In the genomic region with DNA sequence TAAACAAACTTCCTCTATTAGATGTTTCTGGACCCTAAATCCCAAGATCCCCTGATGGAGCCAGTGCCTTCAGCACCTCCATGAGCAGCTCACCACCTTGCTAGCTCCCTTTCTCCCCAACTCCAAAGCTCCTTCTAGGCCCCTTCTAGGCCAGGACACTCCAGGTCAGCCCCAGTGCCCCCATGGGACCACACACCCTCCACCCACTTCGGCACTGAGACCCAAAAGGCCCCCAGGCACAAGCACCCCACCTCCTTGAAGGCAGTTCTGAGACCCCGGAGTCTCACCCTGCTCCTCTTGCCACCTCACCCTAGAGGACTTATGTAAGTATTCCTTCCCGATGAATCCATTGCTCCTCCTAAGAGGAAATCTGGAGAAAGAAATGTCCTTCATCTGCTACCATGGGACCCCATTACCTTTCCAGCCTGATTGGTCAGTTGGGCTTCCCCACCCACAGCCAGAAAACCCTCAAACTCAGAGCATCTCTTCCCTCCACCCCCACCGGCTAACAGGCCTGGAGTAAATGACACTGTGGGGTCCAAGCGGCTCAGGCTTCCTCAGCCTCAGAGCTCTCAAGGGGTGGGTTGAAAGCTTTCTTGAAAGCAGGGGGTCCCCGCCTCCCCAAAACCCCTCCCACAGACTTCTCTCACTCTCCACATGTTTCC, we compare ENCODE assay signal across 26 cellular contexts. TPM values are rescaled to one million over a fixed set of nuclear protein-coding genes. Genes with fewer than 3 reads are reported as not detected.
A peak's percentile ranks its signal among the peaks of the same experiment; 100 is the strongest.
DNase-seq lines count a peak whose midpoint lies in the region; ATAC-seq and TF ChIP-seq lines count a peak whose summit lies in the region.
"Had no signal": no experiment of that assay in that cellular context is flagged by ENCODE, and none has a peak within 500 bp of the region (broad histone marks: within the 10 kb centered on the region; RNA-seq: fewer than 3 reads in every experiment).

No MANE protein-coding gene starts in this region.

- no peak overlapping the region for H3K4me2 ChIP-seq in IMR-90 (ENCODE audit: low read depth, low read length)

- ATAC-seq in IMR-90 (ENCODE audit: low read depth) (no peak), thoracic aorta (ENCODE audit: insufficient number of reproducible peaks, low FRiP score, low read depth) (no peak), GM19351 (IDR thresholded peaks at IDR 0.05; ENCODE audit: unreplicated experiment) (no peak)
- ATAC-seq: activated CD8-positive, alpha-beta T cell treated with anti-CD3 and anti-CD28 coated beads, Interleukin-2, amount 10 ng/mL, durations not matched to agents 7 days and 5 days; CD8-positive, alpha-beta T cell had no signal

- H2BK5ac ChIP-seq in IMR-90 (ENCODE audit: low read depth, low read length, poor library complexity, severe bottlenecking): no peak overlapping the region

- H3K56ac ChIP-seq in IMR-90 (ENCODE audit: extremely low read depth, insufficient read depth, low read length): no peak overlapping the region

- intact Hi-C loops in IMR-90 (cut with micrococcal nuclease): no loop called here

- H3K9me3 Mint-ChIP-seq in chondrocyte (ENCODE audit: low read depth): no peaks in the 10 kb centered on the region
- H3K9me3 Mint-ChIP-seq in nephron progenitor cell: no peaks in the 10 kb centered on the region
- H3K9me3 Mint-ChIP-seq: activated naive CD4-positive, alpha-beta T cell treated with anti-CD3 and anti-CD28 coated beads for 36 hours; CD8-positive, alpha-beta T cell; central memory CD8-positive, alpha-beta T cell; HFFc6 had no signal

- H3K27ac Mint-ChIP-seq in chondrocyte (ENCODE audit: unreplicated experiment): peak overlapping the region; percentile 97
- H3K27ac Mint-ChIP-seq in nephron progenitor cell: peak overlapping the region; percentile 29
- H3K27ac Mint-ChIP-seq: activated CD8-positive, alpha-beta T cell treated with anti-CD3 and anti-CD28 coated beads, Interleukin-2, amount 10 ng/mL, durations not matched to agents 7 days and 5 days; activated naive CD4-positive, alpha-beta T cell treated with anti-CD3 and anti-CD28 coated beads for 36 hours; CD8-positive, alpha-beta T cell had no signal

- no peaks in the 10 kb centered on the region for H4K20me1 ChIP-seq in IMR-90 (ENCODE audit: insufficient read depth, low read length)

- H3K4me3 ChIP-seq in IMR-90 (ENCODE audit: insufficient read depth, low read depth, low read length) (no peak overlapping the region), thoracic aorta (no peak overlapping the region)

- H3K14ac ChIP-seq in IMR-90 (replicated peaks; ENCODE audit: low read depth, low read length): no peak overlapping the region

- no peaks in the 10 kb centered on the region for H3K27me3 ChIP-seq in IMR-90 (ENCODE audit: control insufficient read depth, insufficient read depth, low read length)
- H3K27me3 ChIP-seq in thoracic aorta (replicated peaks; ENCODE audit: insufficient read depth): no peaks in the 10 kb centered on the region

- dilution Hi-C loops in IMR-90 (cut with HindIII; ENCODE audit: low sequenced_read_pairs, unreplicated experiment): no loop called here

- peak overlapping the region; percentile 51; the same call in 1 of the 2 replicates for H2AK5ac ChIP-seq in IMR-90 (ENCODE audit: low read depth, low read length)

- H2AK9ac ChIP-seq in IMR-90 (replicated peaks; ENCODE audit: low read depth, low read length, poor library complexity): peak overlapping the region; percentile 71

- no peak overlapping the region for H2AFZ ChIP-seq in IMR-90 (replicated peaks; ENCODE audit: low read length, poor library complexity)

- peak overlapping the region; percentile 62; the same call in 1 of the 2 replicates for H2BK20ac ChIP-seq in IMR-90 (ENCODE audit: low read depth, low read length)

- H2BK15ac ChIP-seq in IMR-90 (ENCODE audit: low read depth, low read length): no peak overlapping the region

- no peak for DNase-seq in IMR-90
- no peak for DNase-seq in chondrocyte (ENCODE audit: low spot score)
- DNase-seq in nephron progenitor cell: no peak
- no peak for DNase-seq in thoracic aorta (ENCODE audit: low spot score)
- no peak for DNase-seq in DMS79 treated with DMSO at 0.1 percent for 48 hours (lab: John Stamatoyannopoulos, UW)
- DNase-seq in GM19240 (ENCODE audit: insufficient read length, low spot score): no peak
- DNase-seq: activated CD4-positive, CD25-positive, alpha-beta regulatory T cell; activated CD8-positive, alpha-beta T cell treated with anti-CD3 and anti-CD28 coated beads, Interleukin-2, amount 10 ng/mL, durations not matched to agents 7 days and 5 days; activated naive CD4-positive, alpha-beta T cell treated with anti-CD3 and anti-CD28 coated beads for 36 hours; activated T-cell treated with anti-CD3 and anti-CD28 coated beads, Interleukin-2, amount 50 U/mL, for 48 hours; anterior cingulate cortex; CD8-positive, alpha-beta T cell; DMS153; foreskin melanocyte; NCI-H1092; NCI-H1930; NCI-H2227 treated with DMSO at 0.1 percent for 48 hours; NCI-H774; retina; SHP77; substantia nigra; SW 1271 had no signal

- TF ChIP-seq POLR2A in IMR-90 (IDR thresholded peaks at IDR 0.05; ENCODE audit: low read depth, low read length): no peak

- no peak overlapping the region for H3K9ac ChIP-seq in IMR-90 (ENCODE audit: low read depth, low read length)

- H3K36me3 ChIP-seq in IMR-90 (ENCODE audit: control insufficient read depth, insufficient read depth, low read length) (no peaks in the 10 kb centered on the region), thoracic aorta (no peaks in the 10 kb centered on the region)

- H3K4me3 Mint-ChIP-seq in chondrocyte (ENCODE audit: unreplicated experiment) (no peak overlapping the region), nephron progenitor cell (no peak overlapping the region)
- H3K4me3 Mint-ChIP-seq: activated CD8-positive, alpha-beta T cell treated with anti-CD3 and anti-CD28 coated beads, Interleukin-2, amount 10 ng/mL, durations not matched to agents 7 days and 5 days; activated naive CD4-positive, alpha-beta T cell treated with anti-CD3 and anti-CD28 coated beads for 36 hours; CD8-positive, alpha-beta T cell; central memory CD8-positive, alpha-beta T cell; HFFc6 had no signal

- H3K36me3 Mint-ChIP-seq in chondrocyte (ENCODE audit: low read depth) (no peaks in the 10 kb centered on the region), nephron progenitor cell (ENCODE audit: low read depth) (no peaks in the 10 kb centered on the region)
- H3K36me3 Mint-ChIP-seq: CD8-positive, alpha-beta T cell had no signal

- H3K18ac ChIP-seq in IMR-90 (ENCODE audit: low read depth, low read length): no peak overlapping the region

- CTCF ChIA-PET in IMR-90 (lab: Yijun Ruan, JAX): no interaction called here

- BruUV-seq in IMR-90 (replicated peaks; lab: Mats Ljungman, UMichigan): no TSS peak

- peak overlapping the region; percentile 86 for H2BK120ac ChIP-seq in IMR-90 (ENCODE audit: low read depth, low read length)

- H3K9me1 ChIP-seq in IMR-90 (ENCODE audit: insufficient read depth, low read length): peaks cover 3% of the 10 kb centered on the region; the same call in 1 of the 2 replicates

- POLR2A ChIA-PET in IMR-90 (lab: Charles Lee; ENCODE audit: unreplicated experiment): no interaction called here

- H3K4me1 ChIP-seq in IMR-90 (ENCODE audit: control insufficient read depth, insufficient read depth, low read length): peaks cover 17% of the 10 kb centered on the region; the same call in 1 of the 2 replicates
- peaks cover 43 to 82% of the 10 kb centered on the region in 2 donors for H3K4me1 ChIP-seq in thoracic aorta (ENCODE audit: control insufficient read depth in 1 of 2, low read depth in 2 of 2)

- no peak overlapping the region for H4K8ac ChIP-seq in IMR-90 (ENCODE audit: low read depth in 2 of 2, low read length in 2 of 2)

- no peak overlapping the region for H4K5ac ChIP-seq in IMR-90 (ENCODE audit: low read depth, low read length)

- H3K27me3 Mint-ChIP-seq in chondrocyte (ENCODE audit: low read depth) (no peaks in the 10 kb centered on the region), nephron progenitor cell (ENCODE audit: low read depth, poor library complexity) (peaks cover 16% of the 10 kb centered on the region)

- peak overlapping the region; percentile 47; the same call in 1 of the 2 replicates for H3K4ac ChIP-seq in IMR-90 (ENCODE audit: low read depth, low read length)

- H4K91ac ChIP-seq in IMR-90 (ENCODE audit: insufficient read depth, low read depth, low read length): peak overlapping the region; percentile 26; the same call in 1 of the 2 replicates

- no peak for TF ChIP-seq CTCF in IMR-90 (conservative IDR thresholded peaks at IDR 0.05; ENCODE audit: low read depth, low read length)
- TF ChIP-seq CTCF in chondrocyte (IDR thresholded peaks at IDR 0.05): no peak
- TF ChIP-seq CTCF in nephron progenitor cell (IDR thresholded peaks at IDR 0.05): no peak
- TF ChIP-seq CTCF in thoracic aorta (IDR thresholded peaks at IDR 0.05): no peak

- in situ Hi-C loops in IMR-90 (cut with MboI; ENCODE audit: low sequenced_read_pairs): no loop called here

- H3K9me3 ChIP-seq in IMR-90 (ENCODE audit: control insufficient read depth, insufficient read depth, low read length) (no peaks in the 10 kb centered on the region), thoracic aorta (no peaks in the 10 kb centered on the region)

- H3K27ac ChIP-seq in IMR-90 (ENCODE audit: insufficient read depth, low read length): no peak overlapping the region
- peak overlapping the region; percentile 99 to 100 for H3K27ac ChIP-seq in thoracic aorta
- H3K27ac ChIP-seq: epithelial cell of prostate had no signal

- no peak overlapping the region for H3K23ac ChIP-seq in IMR-90 (ENCODE audit: low read depth, low read length)

- H3K4me1 Mint-ChIP-seq in chondrocyte (ENCODE audit: low read depth) (peaks cover 77% of the 10 kb centered on the region), nephron progenitor cell (peaks cover 34% of the 10 kb centered on the region)
- H3K4me1 Mint-ChIP-seq: central memory CD8-positive, alpha-beta T cell had no signal

- H3K79me1 ChIP-seq in IMR-90 (ENCODE audit: low read depth in 1 of 2, low read length in 2 of 2): no peaks in the 10 kb centered on the region

- TF ChIP-seq RAD21 in IMR-90 (IDR thresholded peaks at IDR 0.05; ENCODE audit: low read length): no peak

- WGBS in IMR-90 (ENCODE audit: extremely low coverage in 2 of 2, insufficient read length in 1 of 2), 2 experiments: no CpG with 5 or more reads among the region's 6 CpGs

TF ChIP-seq in IMR-90, 13 proteins besides CTCF, POLR2A, EP300 and RAD21:
- no peak for TF ChIP-seq CEBPB (IDR thresholded peaks at IDR 0.05; ENCODE audit: low read depth, low read length)
- TF ChIP-seq FOS (IDR thresholded peaks at IDR 0.05; ENCODE audit: low read depth, low read length): no peak
- TF ChIP-seq SMC3 (IDR thresholded peaks at IDR 0.05; ENCODE audit: low read depth, low read length): no peak

RNA-seq across cellular contexts. Expression of a gene that starts 9.8 kb away (rescaled TPM):
- total RNA-seq in IMR-90 (2012; rRNA removed) (39.4 and 46.6 TPM in 2 replicates), chondrocyte (71.6 to 188 TPM (median 187 TPM) in 3 replicates), thoracic aorta (100 to 1,000 TPM in 1 of 2 donors, 10 to 100 TPM in 1; 68.5 to 103 TPM)
- 33.6 and 36.0 TPM in 2 replicates for polyA plus RNA-seq in IMR-90 (2012; rRNA removed)
- 29.9 and 42.2 TPM in 2 replicates for polyA plus RNA-seq in IMR-90 (2012; cell fraction: cytosol; rRNA removed)
- 46.6 and 56.9 TPM in 2 replicates for polyA plus RNA-seq in IMR-90 (2012; cell fraction: nucleus; rRNA removed; ENCODE audit: low replicate concordance)
